ENCODE assay signal across 21 cellular contexts in genomic region chrX:12076046-12076445, GRCh38.
A peak's percentile ranks its signal among the peaks of the same experiment; 100 is the strongest.
DNase-seq lines count a peak whose midpoint lies in the region; ATAC-seq and TF ChIP-seq lines count a peak whose summit lies in the region.
"Had no signal": no experiment of that assay in that cellular context is flagged by ENCODE, and none has a peak within 500 bp of the region (broad histone marks: within the 10 kb centered on the region; RNA-seq: fewer than 3 reads in every experiment).

No MANE protein-coding gene starts in this region.

- H3K27ac Mint-ChIP-seq in CD8-positive, alpha-beta T cell = no peak overlapping the region
- H3K27ac Mint-ChIP-seq: activated CD8-positive, alpha-beta T cell treated with anti-CD3 and anti-CD28 coated beads, Interleukin-2, amount 10 ng/mL, durations not matched to agents 7 days and 5 days; activated naive CD4-positive, alpha-beta T cell treated with anti-CD3 and anti-CD28 coated beads, Interleukin-2, amount 50 U/mL, for 72 hours; T-helper 17 cell had no signal

- H3K36me3 ChIP-seq in brain microvascular endothelial cell (replicated peaks) (no peaks in the 10 kb centered on the region), WERI-Rb-1 (no peaks in the 10 kb centered on the region)
- no peaks in the 10 kb centered on the region for H3K36me3 ChIP-seq in CD8-positive, alpha-beta T cell (ENCODE audit: insufficient read depth, low read length)
- H3K36me3 ChIP-seq: left lung had no signal

- no peaks in the 10 kb centered on the region for H3K36me3 Mint-ChIP-seq in CD8-positive, alpha-beta T cell
- H3K36me3 Mint-ChIP-seq: activated naive CD4-positive, alpha-beta T cell treated with anti-CD3 and anti-CD28 coated beads, Interleukin-2, amount 50 U/mL, for 72 hours had no signal

- H3K9me3 ChIP-seq in CD8-positive, alpha-beta T cell (ENCODE audit: low read length) = no peaks in the 10 kb centered on the region
- H3K9me3 ChIP-seq in WERI-Rb-1 (ENCODE audit: severe bottlenecking) = no peaks in the 10 kb centered on the region
- H3K9me3 ChIP-seq: left lung, testis had no signal

- no peak for ATAC-seq in foreskin keratinocyte
- ATAC-seq in CD8-positive, alpha-beta T cell = no peak
- ATAC-seq: activated CD8-positive, alpha-beta T cell treated with anti-CD3 and anti-CD28 coated beads, Interleukin-2, amount 10 ng/mL, durations not matched to agents 7 days and 5 days; activated naive CD4-positive, alpha-beta T cell treated with anti-CD3 and anti-CD28 coated beads, Interleukin-2, amount 50 U/mL, for 72 hours; activated T-cell treated with anti-CD3 and anti-CD28 coated beads, Interleukin-2, amount 50 U/mL, for 4 hours; left lung; T-helper 17 cell had no signal

- DNase-seq in AG09309 (ENCODE audit: low read depth) = no peak
- DNase-seq in HT1080 (ENCODE audit: low read depth) = peak; percentile 1
- no peak for DNase-seq in brain microvascular endothelial cell
- no peak for DNase-seq in foreskin keratinocyte
- no peak for DNase-seq in CD8-positive, alpha-beta T cell
- no peak for DNase-seq in WERI-Rb-1
- DNase-seq in NAMALWA (ENCODE audit: low spot score) = no peak
- no peak for DNase-seq in germinal center (ENCODE audit: low spot score)
- DNase-seq: activated CD4-positive, CD25-positive, alpha-beta regulatory T cell; activated CD8-positive, alpha-beta T cell treated with anti-CD3 and anti-CD28 coated beads, Interleukin-2, amount 10 ng/mL, durations not matched to agents 7 days and 5 days; activated T-cell treated with anti-CD3 and anti-CD28 coated beads, Interleukin-2, amount 50 U/mL, for 4 hours; GOT3; left lung; NCI-H1436; NCI-H2171; NCI-H526; retina; SHP77 treated with DMSO at 0.1 percent for 48 hours; T-helper 17 cell; testis had no signal

- H3K27me3 ChIP-seq in brain microvascular endothelial cell (replicated peaks) = no peaks in the 10 kb centered on the region
- H3K27me3 ChIP-seq in foreskin keratinocyte = no peaks in the 10 kb centered on the region
- no peaks in the 10 kb centered on the region for H3K27me3 ChIP-seq in CD8-positive, alpha-beta T cell (ENCODE audit: insufficient read depth, low read length)
- peaks cover 57% of the 10 kb centered on the region for H3K27me3 ChIP-seq in WERI-Rb-1 (ENCODE audit: insufficient read depth, low read depth, severe bottlenecking)
- H3K27me3 ChIP-seq: testis had no signal

- POLR2A ChIA-PET in CD8-positive, alpha-beta T cell (lab: Charles Lee) = no interaction called here

- no peaks in the 10 kb centered on the region for H3K9me3 Mint-ChIP-seq in CD8-positive, alpha-beta T cell
- H3K9me3 Mint-ChIP-seq: activated naive CD4-positive, alpha-beta T cell treated with anti-CD3 and anti-CD28 coated beads, Interleukin-2, amount 50 U/mL, for 72 hours; activated T-cell treated with anti-CD3 and anti-CD28 coated beads, Interleukin-2, amount 50 U/mL, for 4 hours had no signal

- H3K27ac ChIP-seq in brain microvascular endothelial cell (no peak overlapping the region), foreskin keratinocyte (no peak overlapping the region), WERI-Rb-1 (no peak overlapping the region)
- H3K27ac ChIP-seq in CD8-positive, alpha-beta T cell (ENCODE audit: low read depth, low read length) = no peak overlapping the region
- H3K27ac ChIP-seq: left lung, testis had no signal

- no peak overlapping the region for H3K4me3 ChIP-seq in AG09309 (ENCODE audit: control insufficient read depth, low read depth, low read length)
- H3K4me3 ChIP-seq in brain microvascular endothelial cell (ENCODE audit: low read depth, low read length) = no peak overlapping the region
- H3K4me3 ChIP-seq in CD8-positive, alpha-beta T cell (ENCODE audit: low read depth, low read length) = no peak overlapping the region
- no peak overlapping the region for H3K4me3 ChIP-seq in WERI-Rb-1 (ENCODE audit: low read depth, low read length)
- H3K4me3 ChIP-seq: left lung, testis had no signal

- in situ Hi-C loops in brain microvascular endothelial cell (cut with HindIII; ENCODE audit: low pct_ligation_motif_present, low sequenced_read_pairs) = no loop called here

- intact Hi-C loops in CD8-positive, alpha-beta T cell (cut with DNase I, micrococcal nuclease) = no loop called here

- peaks cover 4% of the 10 kb centered on the region for H3K27me3 Mint-ChIP-seq in CD8-positive, alpha-beta T cell (ENCODE audit: low read depth)

- H3K4me3 Mint-ChIP-seq in CD8-positive, alpha-beta T cell = no peak overlapping the region
- H3K4me3 Mint-ChIP-seq: activated CD8-positive, alpha-beta T cell treated with anti-CD3 and anti-CD28 coated beads, Interleukin-2, amount 10 ng/mL, durations not matched to agents 7 days and 5 days; activated T-cell treated with anti-CD3 and anti-CD28 coated beads, Interleukin-2, amount 50 U/mL, for 4 hours; T-helper 17 cell had no signal

- TF ChIP-seq CTCF in AG09309 (IDR thresholded peaks at IDR 0.05; ENCODE audit: control insufficient read depth, insufficient read depth, low read depth, low read length, missing control alignments) = peak; percentile 16
- peak; percentile 23 for TF ChIP-seq CTCF in brain microvascular endothelial cell (IDR thresholded peaks at IDR 0.05; ENCODE audit: low read depth, low read length, missing control alignments)
- TF ChIP-seq CTCF in foreskin keratinocyte (conservative IDR thresholded peaks at IDR 0.05) = peak; percentile 43
- no peak for TF ChIP-seq CTCF in CD8-positive, alpha-beta T cell (IDR thresholded peaks at IDR 0.05)
- TF ChIP-seq CTCF in WERI-Rb-1 (IDR thresholded peaks at IDR 0.05; ENCODE audit: low read depth, low read length) = no peak

- CTCF ChIA-PET in CD8-positive, alpha-beta T cell (lab: Charles Lee) = no interaction called here

- H3K4me1 Mint-ChIP-seq in CD8-positive, alpha-beta T cell (ENCODE audit: low read depth) = no peaks in the 10 kb centered on the region
- H3K4me1 Mint-ChIP-seq: T-helper 17 cell had no signal

- H3K4me1 ChIP-seq in foreskin keratinocyte = no peaks in the 10 kb centered on the region
- no peaks in the 10 kb centered on the region for H3K4me1 ChIP-seq in CD8-positive, alpha-beta T cell (ENCODE audit: insufficient read depth, low read length)
- H3K4me1 ChIP-seq: left lung, testis had no signal

Comparison
In these comparisons a context has a peak if more than half of its experiments do, and no peak if none do; other contexts are left out.
1. CTCF ChIP-seq: peak in AG09309 (single experiment), brain microvascular endothelial cell (single experiment) and foreskin keratinocyte (single experiment); none in CD8-positive, alpha-beta T cell (single experiment) and WERI-Rb-1 (single experiment).